In genomic region chr9:109231593-109231992, GRCh38 we compare ENCODE assay signal across 17 cellular contexts.
A peak's percentile ranks its signal among the peaks of the same experiment; 100 is the strongest.
DNase-seq lines count a peak whose midpoint lies in the region; ATAC-seq and TF ChIP-seq lines count a peak whose summit lies in the region.
"Had no signal": no experiment of that assay in that cellular context is flagged by ENCODE, and none has a peak within 500 bp of the region (broad histone marks: within the 10 kb centered on the region; RNA-seq: fewer than 3 reads in every experiment).

No MANE protein-coding gene starts in this region.

- H3K36me3 ChIP-seq in PC-9 (ENCODE audit: low read depth) (no peaks in the 10 kb centered on the region), mammary epithelial cell (ENCODE audit: insufficient read depth, low read length) (no peaks in the 10 kb centered on the region), tibial artery (no peaks in the 10 kb centered on the region)
- H3K36me3 ChIP-seq: HAP-1 had no signal

- peak; percentile 21 for ATAC-seq in left colon
- ATAC-seq: A549; CD8-positive, alpha-beta T cell had no signal

- peaks cover 16% of the 10 kb centered on the region for H3F3A ChIP-seq in PC-9 (ENCODE audit: insufficient read depth, low read depth)

- no peak overlapping the region for H3K27ac ChIP-seq in PC-9
- H3K27ac ChIP-seq in mammary epithelial cell (ENCODE audit: insufficient read depth, low read depth, low read length) = no peak overlapping the region
- H3K27ac ChIP-seq in tibial artery = no peak overlapping the region
- H3K27ac ChIP-seq: A549, HL-60 had no signal

- no peaks in the 10 kb centered on the region for H3K27me3 ChIP-seq in PC-9 (ENCODE audit: insufficient read depth, low read depth)
- no peaks in the 10 kb centered on the region for H3K27me3 ChIP-seq in mammary epithelial cell (ENCODE audit: insufficient read depth, low read length)
- peaks cover 0 to 13% of the 10 kb centered on the region in 2 donors for H3K27me3 ChIP-seq in tibial artery

- 0 out of 2 replicates have a peak, but pooled peaks cover 4% of the 10 kb centered on the region for H3K9me2 ChIP-seq in PC-9 (ENCODE audit: insufficient read depth)

- H4K20me1 ChIP-seq in PC-9 (ENCODE audit: insufficient read depth) (no peaks in the 10 kb centered on the region; the same call in 1 of the 2 replicates), mammary epithelial cell (ENCODE audit: insufficient read depth, low read length) (no peaks in the 10 kb centered on the region)

- H3K4me3 ChIP-seq in PC-9 = no peak overlapping the region
- H3K4me3 ChIP-seq in mammary epithelial cell (replicated peaks in 1 of 3; ENCODE audit: insufficient read depth in 1 of 3, low read depth in 2 of 3, low read length in 3 of 3) = no peak overlapping the region
- H3K4me3 ChIP-seq in tibial artery = no peak overlapping the region
- H3K4me3 ChIP-seq: A549, HAP-1 had no signal

- no peak overlapping the region for H2AFZ ChIP-seq in PC-9
- H2AFZ ChIP-seq in mammary epithelial cell (ENCODE audit: low read depth, low read length) = no peak overlapping the region

- no peak overlapping the region for H3K4me3 Mint-ChIP-seq in immature natural killer cell
- H3K4me3 Mint-ChIP-seq: CD14-positive monocyte; CD8-positive, alpha-beta T cell had no signal

- no peak overlapping the region for H3K9ac ChIP-seq in mammary epithelial cell (ENCODE audit: insufficient read depth, low read length)

- intact Hi-C loops in PC-9 (cut with micrococcal nuclease; ENCODE audit: unreplicated experiment) (no loop called here), mammary epithelial cell (cut with micrococcal nuclease) (no loop called here), left colon (cut with DNase I, micrococcal nuclease) (no loop called here), tibial artery (cut with DNase I; ENCODE audit: low total_unique reads) (no loop called here)

- CTCF ChIA-PET in PC-9 (lab: Charles Lee) = interaction anchor here (0.6 to 0.7 kb wide), 3 partner anchors 14 to 649 kb away, joined by 3 to 7 read pairs (median 7); no protein-coding TSS in a partner anchor
- CTCF ChIA-PET in mammary epithelial cell (lab: Charles Lee; ENCODE audit: low non-redundant PET) = no interaction called here

- no peak for DNase-seq in PC-9
- DNase-seq in mammary epithelial cell = peak; percentile 33
- no peak for DNase-seq in left colon
- DNase-seq in immature natural killer cell = no peak
- DNase-seq in G401 (ENCODE audit: low spot score) = no peak
- no peak for DNase-seq in NCI-H187 treated with DMSO at 0.1 percent for 48 hours (lab: John Stamatoyannopoulos, UW)
- DNase-seq in tibial artery = no peak
- DNase-seq: CD8-positive, alpha-beta T cell; COR-L47; DMS153; DMS79 treated with DMSO at 0.1 percent for 48 hours; EL; GDM1 had no signal

- WGBS in mammary epithelial cell (ENCODE audit: low coverage, missing lambda C conversion rate) = 21% methylated on average over 1 of the region's 1 CpG

- no peaks in the 10 kb centered on the region for H3K9me3 ChIP-seq in PC-9 (ENCODE audit: insufficient read depth, low read depth)
- no peaks in the 10 kb centered on the region for H3K9me3 ChIP-seq in mammary epithelial cell (replicated peaks; ENCODE audit: insufficient read depth, low read length)
- H3K9me3 ChIP-seq in tibial artery = no peaks in the 10 kb centered on the region
- H3K9me3 ChIP-seq: A549, HAP-1 had no signal

- H3K27ac Mint-ChIP-seq in immature natural killer cell = no peak overlapping the region
- H3K27ac Mint-ChIP-seq: CD14-positive monocyte; CD8-positive, alpha-beta T cell had no signal

- BruUV-seq in PC-9 (replicated peaks; lab: Mats Ljungman, UMichigan) = no TSS peak
- no TSS peak for BruUV-seq in mammary epithelial cell (replicated peaks; lab: Mats Ljungman, UMichigan)

- TF ChIP-seq CTCF in PC-9 (conservative IDR thresholded peaks at IDR 0.05) (no peak), mammary epithelial cell (conservative IDR thresholded peaks at IDR 0.05 in 1 of 2, IDR thresholded peaks at IDR 0.05 in 1 of 2; ENCODE audit: extremely low read depth in 1 of 2, insufficient read depth in 1 of 2, low read depth in 1 of 2, low read length in 2 of 2) (no peak), tibial artery (IDR thresholded peaks at IDR 0.05) (no peak)

- POLR2A ChIA-PET in PC-9 (lab: Charles Lee; ENCODE audit: unreplicated experiment) = interaction anchor here (0.7 kb wide), 1 partner anchor 1744 kb away, joined by 6 read pairs; no protein-coding TSS in a partner anchor

- H3K4me2 ChIP-seq in PC-9 (peak overlapping the region; percentile 55; the same call in 1 of the 2 replicates), mammary epithelial cell (ENCODE audit: insufficient read depth, low read depth, low read length) (no peak overlapping the region)
- H3K4me2 ChIP-seq: A549 had no signal

- H3K36me3 Mint-ChIP-seq in immature natural killer cell = no peaks in the 10 kb centered on the region
- H3K36me3 Mint-ChIP-seq: CD14-positive monocyte; CD8-positive, alpha-beta T cell had no signal

- H3K9me3 Mint-ChIP-seq in immature natural killer cell = no peaks in the 10 kb centered on the region
- H3K9me3 Mint-ChIP-seq: CD8-positive, alpha-beta T cell had no signal

- in situ Hi-C loops in mammary epithelial cell (cut with MboI; ENCODE audit: low sequenced_read_pairs in 2 of 2) = no loop called here
- in situ Hi-C loops in G401 (cut with HindIII; ENCODE audit: low sequenced_read_pairs) = no loop called here

- no peaks in the 10 kb centered on the region for H3K79me2 ChIP-seq in PC-9 (ENCODE audit: low read depth)
- no peaks in the 10 kb centered on the region for H3K79me2 ChIP-seq in mammary epithelial cell (ENCODE audit: insufficient read depth, low read length)

- dilution Hi-C loops in mammary epithelial cell (cut with HindIII; ENCODE audit: low sequenced_read_pairs) = no loop called here

- H3K27me3 Mint-ChIP-seq in immature natural killer cell (ENCODE audit: low read depth in 3 of 3) = peaks cover 0 to 4% (median 3%) of the 10 kb centered on the region in 3 donors

- H3K4me1 ChIP-seq in PC-9 (replicated peaks; ENCODE audit: insufficient read depth) = peaks cover 18% of the 10 kb centered on the region
- peaks cover 23% of the 10 kb centered on the region for H3K4me1 ChIP-seq in mammary epithelial cell (ENCODE audit: insufficient read depth, low read length)
- no peaks in the 10 kb centered on the region for H3K4me1 ChIP-seq in tibial artery
- H3K4me1 ChIP-seq: A549 had no signal

- H3K4me1 Mint-ChIP-seq in immature natural killer cell = no peaks in the 10 kb centered on the region
- H3K4me1 Mint-ChIP-seq: CD14-positive monocyte had no signal
